8 cellular contexts compared by ENCODE assay signal in genomic region chr5:125412561-125413535, GRCh38.
DNase-seq lines count a peak whose midpoint lies in the region; ATAC-seq, FAIRE-seq and TF ChIP-seq lines count a peak whose summit lies in the region.

No MANE protein-coding gene starts in this region.

- peak overlapping the region; percentile 79 for H3K9ac ChIP-seq in skeletal muscle satellite cell (ENCODE audit: low read depth, low read length)

- DNase-seq in GM13977 (ENCODE audit: low spot score) (peak; percentile 35), NCI-H446 (lab: John Stamatoyannopoulos, UW) (peak; percentile 84 to 94), bronchial epithelial cell (ENCODE audit: low read depth) (peak; percentile 65), inferior parietal cortex (ENCODE audit: extremely low spot score) (peak; percentile 88), GM19240 (ENCODE audit: insufficient read length, low spot score) (no peak)

- H3K36me3 ChIP-seq in bronchial epithelial cell (ENCODE audit: control insufficient read depth, insufficient read depth, low read length) (no peaks in the 10 kb centered on the region), skeletal muscle satellite cell (ENCODE audit: insufficient read depth, low read length) (no peaks in the 10 kb centered on the region)

- H3K27me3 ChIP-seq in bronchial epithelial cell (ENCODE audit: control insufficient read depth, insufficient read depth, low read length) (no peaks in the 10 kb centered on the region), skeletal muscle satellite cell (ENCODE audit: control insufficient read depth, insufficient read depth, low read length) (no peaks in the 10 kb centered on the region)

- H3K9me3 ChIP-seq in skeletal muscle satellite cell (replicated peaks; ENCODE audit: low read length) = no peaks in the 10 kb centered on the region

- in situ Hi-C loops in GM13977 (cut with MboI; ENCODE audit: low pct_unique_long_range_greater_than_20kb, low sequenced_read_pairs, unreplicated experiment) = loop anchor here (25.0 kb wide), 2 partner anchors 476 to 676 kb away; partner anchors contain the start of gene ZNF608

- H3K4me2 ChIP-seq in skeletal muscle satellite cell (ENCODE audit: low read length) = peak overlapping the region; percentile 75

- TF ChIP-seq CTCF in GM13977 (IDR thresholded peaks at IDR 0.05; ENCODE audit: extremely low read depth, insufficient read depth, missing control alignments) = peak; percentile 41
- TF ChIP-seq CTCF in bronchial epithelial cell (IDR thresholded peaks at IDR 0.05; ENCODE audit: insufficient read depth, low read length, severe bottlenecking) = peak; percentile 50

- no peak overlapping the region for H3K4me3 ChIP-seq in bronchial epithelial cell (ENCODE audit: low read depth, low read length)
- peak overlapping the region; percentile 21 for H3K4me3 ChIP-seq in skeletal muscle satellite cell (ENCODE audit: low read length)

- ATAC-seq in HG03060 (IDR thresholded peaks at IDR 0.05; ENCODE audit: low read depth, unreplicated experiment) (peak; percentile 48), HG03439 (IDR thresholded peaks at IDR 0.05; ENCODE audit: unreplicated experiment) (no peak)

- peaks cover 48% of the 10 kb centered on the region for H3K4me1 ChIP-seq in skeletal muscle satellite cell (ENCODE audit: control insufficient read depth, insufficient read depth, low read length)

- FAIRE-seq in bronchial epithelial cell (lab: Jason Lieb, UNC) = no peak
